ENCODE assay signal across 28 cellular contexts in genomic region chr6:39561536-39562266, GRCh38.
A peak's percentile ranks its signal among the peaks of the same experiment; 100 is the strongest.
DNase-seq lines count a peak whose midpoint lies in the region; ATAC-seq and TF ChIP-seq lines count a peak whose summit lies in the region.
"Had no signal": no experiment of that assay in that cellular context is flagged by ENCODE, and none has a peak within 500 bp of the region (broad histone marks: within the 10 kb centered on the region; RNA-seq: fewer than 3 reads in every experiment).

No MANE protein-coding gene starts in this region.

- TF ChIP-seq CTCF in retinal pigment epithelial cell (conservative IDR thresholded peaks at IDR 0.05; ENCODE audit: low read depth, low read length) (no peak), WERI-Rb-1 (IDR thresholded peaks at IDR 0.05; ENCODE audit: low read depth, low read length) (no peak)

- 66% methylated on average over 5 of the region's 5 CpGs for WGBS in GM23248 (ENCODE audit: low coverage in 1 of 2, low lambda C conversion rate in 2 of 2, missing lambda C conversion rate in 2 of 2), 2 experiments
- WGBS in right cardiac atrium: 74% methylated on average over 5 of the region's 5 CpGs

- no peak overlapping the region for H3K4me2 ChIP-seq in GM23248 (ENCODE audit: unreplicated experiment)
- H3K4me2 ChIP-seq: BLaER1 treated with 17β-estradiol and CSF1 and Interleukin-3, amounts not matched to agents 10 nM and 100 nM had no signal

- ATAC-seq in right cardiac atrium: peak; percentile 36 to 65
- ATAC-seq: activated CD8-positive, alpha-beta T cell treated with anti-CD3 and anti-CD28 coated beads, Interleukin-2, amount 10 ng/mL, durations not matched to agents 7 days and 5 days; natural killer cell; SK-N-SH treated with all-trans-retinoic acid at 6 μM for 48 hours; stimulated activated effector memory CD8-positive, alpha-beta T cell treated with anti-CD3 and anti-CD28 coated beads, Interleukin-12 subunit alpha, Interleukin-12 subunit beta, amount 100 ng/mL, for 72 hours had no signal

- no peak overlapping the region for H2AFZ ChIP-seq in GM23248

- in situ Hi-C loops in GM23248 (cut with MboI): no loop called here

- H3K4me3 ChIP-seq in GM23248 (no peak overlapping the region), right cardiac atrium (ENCODE audit: low read length) (no peak overlapping the region), retinal pigment epithelial cell (ENCODE audit: low read length) (no peak overlapping the region), WERI-Rb-1 (ENCODE audit: low read depth, low read length) (no peak overlapping the region)
- H3K4me3 ChIP-seq: ascending aorta; BLaER1 treated with 17β-estradiol and CSF1 and Interleukin-3, amounts not matched to agents 10 nM and 100 nM had no signal

- H3K9me2 ChIP-seq in GM23248 (ENCODE audit: insufficient read depth): no peaks in the 10 kb centered on the region

- H3K36me3 ChIP-seq in GM23248 (ENCODE audit: low read depth) (no peaks in the 10 kb centered on the region), WERI-Rb-1 (no peaks in the 10 kb centered on the region)
- H3K36me3 ChIP-seq: ascending aorta; BLaER1 treated with 17β-estradiol and CSF1 and Interleukin-3, amounts not matched to agents 10 nM and 100 nM had no signal

- H3K4me1 ChIP-seq in GM23248 (ENCODE audit: insufficient read depth): peaks cover 19% of the 10 kb centered on the region
- H3K4me1 ChIP-seq in right cardiac atrium (ENCODE audit: control insufficient read depth, insufficient read depth, low read length): no peaks in the 10 kb centered on the region
- H3K4me1 ChIP-seq: ascending aorta; BLaER1 treated with 17β-estradiol and CSF1 and Interleukin-3, amounts not matched to agents 10 nM and 100 nM had no signal

- DNase-seq in GM23248: peak; percentile 33
- DNase-seq in astrocyte of the hippocampus (ENCODE audit: low read depth, low spot score): peak; percentile 36
- DNase-seq in right cardiac atrium: no peak
- peak; percentile 11 for DNase-seq in retinal pigment epithelial cell (ENCODE audit: low read depth)
- DNase-seq in WERI-Rb-1: no peak
- DNase-seq in T-helper 9 cell: no peak
- DNase-seq in activated CD8-positive, alpha-beta memory T cell treated with anti-CD3 and anti-CD28 coated beads, Interleukin-2, amount 50 U/mL, for 48 hours: no peak
- no peak for DNase-seq in NCI-H187 (lab: John Stamatoyannopoulos, UW)
- DNase-seq: activated CD8-positive, alpha-beta T cell treated with anti-CD3 and anti-CD28 coated beads, Interleukin-2, amount 10 ng/mL, durations not matched to agents 7 days and 5 days; activated T-cell treated with anti-CD3 and anti-CD28 coated beads for 4 hours; cerebellar nuclear complex; COR-L47; DMS79; GDM1; HFFc6; KG1; MM.1S; natural killer cell; NCI-H1436; NCI-H2107; NCI-H446 treated with DMSO at 0.1 percent for 48 hours; retina; stimulated activated CD4-positive, alpha-beta T cell treated with anti-CD3 and anti-CD28 coated beads, Interleukin-4, amount 100 ng/mL, for 24 hours; T-helper 2 cell had no signal

- no peak overlapping the region for H3K27ac ChIP-seq in GM23248
- H3K27ac ChIP-seq in right cardiac atrium (ENCODE audit: low read length): no peak overlapping the region
- H3K27ac ChIP-seq in WERI-Rb-1: no peak overlapping the region
- H3K27ac ChIP-seq: ascending aorta; BLaER1 treated with 17β-estradiol and CSF1 and Interleukin-3, amounts not matched to agents 10 nM and 100 nM had no signal

- H3K9ac ChIP-seq in GM23248: no peak overlapping the region
- H3K9ac ChIP-seq: BLaER1 treated with 17β-estradiol and CSF1 and Interleukin-3, amounts not matched to agents 10 nM and 100 nM had no signal

- 0 out of 2 replicates have a peak, but pooled peaks cover 6% of the 10 kb centered on the region for H3F3A ChIP-seq in GM23248 (ENCODE audit: insufficient read depth)

- intact Hi-C loops in right cardiac atrium (cut with DNase I): no loop called here

- H3K9me3 ChIP-seq in GM23248 (ENCODE audit: low read depth) (no peaks in the 10 kb centered on the region), right cardiac atrium (ENCODE audit: control insufficient read depth, low read length) (no peaks in the 10 kb centered on the region), WERI-Rb-1 (ENCODE audit: severe bottlenecking) (no peaks in the 10 kb centered on the region)
- H3K9me3 ChIP-seq: ascending aorta; BLaER1 treated with 17β-estradiol and CSF1 and Interleukin-3, amounts not matched to agents 10 nM and 100 nM had no signal

- H3K27me3 ChIP-seq in GM23248 (replicated peaks; ENCODE audit: insufficient read depth) (no peaks in the 10 kb centered on the region), right cardiac atrium (ENCODE audit: control insufficient read depth, insufficient read depth) (no peaks in the 10 kb centered on the region), WERI-Rb-1 (ENCODE audit: insufficient read depth, low read depth, severe bottlenecking) (no peaks in the 10 kb centered on the region)
- H3K27me3 ChIP-seq: ascending aorta; BLaER1 treated with 17β-estradiol and CSF1 and Interleukin-3, amounts not matched to agents 10 nM and 100 nM had no signal

- H4K20me1 ChIP-seq in GM23248 (ENCODE audit: insufficient read depth): no peaks in the 10 kb centered on the region
- H4K20me1 ChIP-seq: BLaER1 treated with 17β-estradiol and CSF1 and Interleukin-3, amounts not matched to agents 10 nM and 100 nM had no signal

- no peaks in the 10 kb centered on the region for H3K79me2 ChIP-seq in GM23248 (ENCODE audit: insufficient read depth)

Comparison
In these comparisons a context has a peak if more than half of its experiments do, and no peak if none do; other contexts are left out.
1. DNase-seq: peak in GM23248 (single experiment), astrocyte of the hippocampus (single experiment) and retinal pigment epithelial cell (single experiment); none in right cardiac atrium (0 of 3), WERI-Rb-1 (single experiment), T-helper 9 cell (single experiment), activated CD8-positive, alpha-beta memory T cell treated with anti-CD3 and anti-CD28 coated beads, Interleukin-2, amount 50 U/mL, for 48 hours (single experiment) and NCI-H187 (0 of 2).